23 cellular contexts compared by ENCODE assay signal in the genomic region with DNA sequence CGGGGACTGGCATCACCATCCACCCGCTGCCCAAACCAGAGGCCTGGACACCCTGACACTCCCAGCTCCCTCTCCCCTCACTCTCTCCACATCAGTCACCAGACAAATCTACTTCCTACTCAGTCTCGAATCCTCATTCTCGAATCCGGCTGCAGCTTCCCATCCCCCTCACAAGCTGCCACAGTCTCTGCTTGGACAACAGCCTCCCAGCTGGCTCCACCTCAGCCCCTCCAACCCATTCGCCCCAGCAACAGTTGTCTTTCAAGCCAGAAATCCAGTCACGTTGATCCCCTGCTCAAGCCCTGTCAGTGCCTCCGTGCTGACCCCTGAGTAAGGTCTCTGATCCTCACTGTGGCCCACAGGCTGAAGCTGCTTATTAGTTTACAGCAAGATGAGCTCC. TPM values are rescaled to one million over a fixed set of nuclear protein-coding genes. Genes with fewer than 3 reads are reported as not detected.
DNase-seq lines count a peak whose midpoint lies in the region; ATAC-seq and TF ChIP-seq lines count a peak whose summit lies in the region.
"Had no signal": no experiment of that assay in that cellular context is flagged by ENCODE, and none has a peak within 500 bp of the region (broad histone marks: within the 10 kb centered on the region; RNA-seq: fewer than 3 reads in every experiment).

No MANE protein-coding gene starts in this region.

- H3K9me3 ChIP-seq in heart right ventricle (no peaks in the 10 kb centered on the region), heart left ventricle (no peaks in the 10 kb centered on the region), T-helper 17 cell (ENCODE audit: control insufficient read depth, low read length, poor library complexity, severe bottlenecking) (no peaks in the 10 kb centered on the region)
- H3K9me3 ChIP-seq: A549, esophagus muscularis mucosa, lower lobe of right lung, SJCRH30, spleen had no signal

- no peaks in the 10 kb centered on the region for H3K27me3 ChIP-seq in heart right ventricle
- H3K27me3 ChIP-seq in heart left ventricle: no peaks in the 10 kb centered on the region
- no peaks in the 10 kb centered on the region for H3K27me3 ChIP-seq in layer of hippocampus (ENCODE audit: control insufficient read depth, insufficient read depth, low read length)
- H3K27me3 ChIP-seq: esophagus muscularis mucosa, SJCRH30, spleen had no signal

- no peak for TF ChIP-seq POLR2A in heart left ventricle (IDR thresholded peaks at IDR 0.05)

- H3K36me3 Mint-ChIP-seq in T-helper 17 cell (ENCODE audit: low read depth): peaks cover 18% of the 10 kb centered on the region

- no peak for DNase-seq in heart right ventricle
- no peak for DNase-seq in heart left ventricle
- no peak for DNase-seq in T-helper 17 cell
- peak in 19 of 49 donors; percentile 11 to 60 (median 28) for DNase-seq in substantia nigra (lab: John Stamatoyannopoulos, UW)
- no peak for DNase-seq in kidney tubule cell (ENCODE audit: low spot score)
- DNase-seq in NCI-H748 (lab: John Stamatoyannopoulos, UW; ENCODE audit: unreplicated experiment): no peak
- DNase-seq: activated B cell treated with CpG ODN at 0.5 μM for 24 hours; activated CD8-positive, alpha-beta T cell treated with anti-CD3 and anti-CD28 coated beads, Interleukin-2, amount 10 ng/mL, durations not matched to agents 7 days and 5 days; DMS79; GOT3; lower lobe of right lung; NCI-H1930; NCI-H526 treated with DMSO at 0.1 percent for 48 hours; OCI-M1; SJCRH30; spleen had no signal

- ATAC-seq in heart right ventricle (no peak), heart left ventricle (no peak), T-helper 17 cell (no peak), HG02840 (IDR thresholded peaks at IDR 0.05; ENCODE audit: low FRiP score, unreplicated experiment) (no peak)
- ATAC-seq: A549; activated CD8-positive, alpha-beta T cell treated with anti-CD3 and anti-CD28 coated beads, Interleukin-2, amount 10 ng/mL, durations not matched to agents 7 days and 5 days; lower lobe of right lung; naive thymus-derived CD8-positive, alpha-beta T cell had no signal

- peak overlapping the region; percentile 12 for H3K4me3 Mint-ChIP-seq in T-helper 17 cell
- H3K4me3 Mint-ChIP-seq: activated B cell treated with CpG ODN at 0.5 μM for 24 hours; activated CD8-positive, alpha-beta T cell treated with anti-CD3 and anti-CD28 coated beads, Interleukin-2, amount 10 ng/mL, durations not matched to agents 7 days and 5 days; naive thymus-derived CD8-positive, alpha-beta T cell; T-helper 1 cell treated with Interleukin-12 subunit alpha and Interleukin-12 subunit beta and Interleukin-4 antibody, amounts not matched to agents 30 μg/mL and 1 μg/mL, for 36 hours had no signal

- H3K4me1 Mint-ChIP-seq in T-helper 17 cell: peaks cover 8% of the 10 kb centered on the region
- H3K4me1 Mint-ChIP-seq: activated B cell treated with CpG ODN at 0.5 μM for 24 hours had no signal

- TF ChIP-seq CTCF in heart right ventricle (IDR thresholded peaks at IDR 0.05) (no peak), heart left ventricle (IDR thresholded peaks at IDR 0.05) (no peak)

- no peak overlapping the region for H3K4me3 ChIP-seq in heart right ventricle
- no peak overlapping the region for H3K4me3 ChIP-seq in heart left ventricle
- H3K4me3 ChIP-seq: A549, esophagus muscularis mucosa, lower lobe of right lung, SJCRH30, spleen had no signal

- intact Hi-C loops in heart right ventricle (cut with DNase I) (loop anchor here in 1 of 10 donors (5.0 kb wide), 1 partner anchor 33 kb away; no protein-coding TSS in a partner anchor), heart left ventricle (cut with DNase I) (no loop called here)

- H3K4me1 ChIP-seq in heart right ventricle (peaks cover 17 to 63% (median 33%) of the 10 kb centered on the region in 9 donors), heart left ventricle (peaks cover 0 to 54% (median 36%) of the 10 kb centered on the region in 12 donors)
- H3K4me1 ChIP-seq: A549 had no signal

- H3K36me3 ChIP-seq in heart right ventricle (peaks cover 0 to 33% (median 0%) of the 10 kb centered on the region in 9 donors), heart left ventricle (peaks cover 0 to 44% (median 3%) of the 10 kb centered on the region in 9 donors)
- H3K36me3 ChIP-seq: SJCRH30 had no signal

- H3K27ac Mint-ChIP-seq in T-helper 17 cell: no peak overlapping the region
- H3K27ac Mint-ChIP-seq: activated B cell treated with CpG ODN at 0.5 μM for 24 hours; T-helper 1 cell treated with Interleukin-12 subunit alpha and Interleukin-12 subunit beta and Interleukin-4 antibody, amounts not matched to agents 30 μg/mL and 1 μg/mL, for 36 hours had no signal

- H3K27me3 Mint-ChIP-seq in T-helper 17 cell: no peaks in the 10 kb centered on the region
- H3K27me3 Mint-ChIP-seq: activated B cell treated with CpG ODN at 0.5 μM for 24 hours; naive thymus-derived CD8-positive, alpha-beta T cell had no signal

- peak overlapping the region in 7 of 10 donors; percentile 31 to 70 (median 47) for H3K27ac ChIP-seq in heart right ventricle
- peak overlapping the region in 4 of 12 donors; percentile 50 to 72 (median 68) for H3K27ac ChIP-seq in heart left ventricle
- peak overlapping the region; percentile 54 for H3K27ac ChIP-seq in layer of hippocampus (ENCODE audit: low read depth, low read length)
- H3K27ac ChIP-seq in substantia nigra (ENCODE audit: low read depth, low read length, poor library complexity, severe bottlenecking): peak overlapping the region; percentile 30
- H3K27ac ChIP-seq: A549, C4-2B, esophagus muscularis mucosa, lower lobe of right lung, SJCRH30, spleen had no signal

- WGBS in heart right ventricle, 2 donors: 63 to 68% methylated on average over 8 of the region's 8 CpGs
- WGBS in heart left ventricle, 4 donors: 67 to 81% (median 77%) methylated on average over 8 of the region's 8 CpGs

RNA-seq across cellular contexts. Expression of a gene that starts 44.2 kb away (rescaled TPM):
- total RNA-seq in heart right ventricle (100 to 1,000 TPM in 2 of 10 donors, 10 to 100 TPM in 8; 39.8 to 121 (median 62.1) TPM), heart left ventricle (10 to 100 TPM; 51.9 to 90.9 (median 72.2) TPM), T-helper 17 cell (1 to 10 TPM; 4.4 to 6.9 TPM)
- polyA plus RNA-seq in heart right ventricle (10 to 100 TPM; 39.0 to 39.7 TPM), heart left ventricle (10 to 100 TPM; 58.8 to 97.1 TPM)

Comparison
In these comparisons a context has a peak if more than half of its experiments do, and no peak if none do; other contexts are left out.
1. RNA of a gene that starts 44.2 kb away (total RNA-seq): 51.9 to 90.9 TPM in heart left ventricle and 39.8 to 121 TPM in heart right ventricle; 4.4 to 6.9 TPM in T-helper 17 cell; every median in the first group is over 4 times any median in the second.